Comparison of ENCODE assay signal across 23 cellular contexts in genomic region chr15:86213420-86213819, GRCh38.
DNase-seq lines count a peak whose midpoint lies in the region; ATAC-seq, FAIRE-seq and TF ChIP-seq lines count a peak whose summit lies in the region.
"Had no signal": no experiment of that assay in that cellular context is flagged by ENCODE, and none has a peak within 500 bp of the region (broad histone marks: within the 10 kb centered on the region; RNA-seq: fewer than 3 reads in every experiment).

No MANE protein-coding gene starts in this region.

- no peak overlapping the region for H3K14ac ChIP-seq in trophoblast cell (ENCODE audit: low read length)

- H3K4me1 ChIP-seq in GM12878 (ENCODE audit: control insufficient read depth, insufficient read depth, low read length) (no peaks in the 10 kb centered on the region), trophoblast cell (ENCODE audit: control insufficient read depth in 1 of 2, insufficient read depth in 2 of 2, low read length in 2 of 2) (no peaks in the 10 kb centered on the region)
- H3K4me1 ChIP-seq: psoas muscle, upper lobe of left lung had no signal

- no TSS peak for BruUV-seq in GM12878 (replicated peaks; lab: Mats Ljungman, UMichigan)

- in situ Hi-C loops in GM12878 (cut with MboI), result no loop called here

- no peak overlapping the region for H4K12ac ChIP-seq in trophoblast cell (ENCODE audit: low read depth, low read length)

- H4K91ac ChIP-seq in trophoblast cell (ENCODE audit: low read depth, low read length), result no peak overlapping the region

- CTCF ChIA-PET in GM12878 (lab: Yijun Ruan, JAX), result no interaction called here

- DNase-seq in LNCaP clone FGC (ENCODE audit: low read depth) (no peak), GM12878 (ENCODE audit: low read depth, low spot score) (no peak), progenitor cell of endocrine pancreas (ENCODE audit: low spot score, unreplicated experiment) (no peak), NCI-H2196 (lab: John Stamatoyannopoulos, UW; ENCODE audit: unreplicated experiment) (no peak), trophoblast cell (no peak)
- DNase-seq: activated CD4-positive, CD25-positive, alpha-beta regulatory T cell treated with anti-CD3 and anti-CD28 coated beads, Interleukin-2, amount 50 U/mL, for 72 hours; activated gamma-delta T cell; CD4-positive, alpha-beta T cell; GF-D8; NCI-H1092; NCI-H187 treated with DMSO at 0.1 percent for 48 hours; NCI-H2227 treated with DMSO at 0.1 percent for 48 hours; psoas muscle; stimulated activated CD8-positive, alpha-beta memory T cell treated with anti-CD3 and anti-CD28 coated beads, Interleukin-4, amount 100 ng/mL, for 48 hours; upper lobe of left lung had no signal

- no peak for TF ChIP-seq POLR2A in GM12878 (IDR thresholded peaks at IDR 0.05; ENCODE audit: low read depth, low read length)

- H3K4me1 Mint-ChIP-seq in progenitor cell of endocrine pancreas (ENCODE audit: low read depth), result no peaks in the 10 kb centered on the region
- H3K4me1 Mint-ChIP-seq: central memory CD8-positive, alpha-beta T cell had no signal

- H3K36me3 ChIP-seq in GM12878 (ENCODE audit: control insufficient read depth in 2 of 2, insufficient read depth in 2 of 2, low read length in 1 of 2), result no peaks in the 10 kb centered on the region
- no peaks in the 10 kb centered on the region for H3K36me3 ChIP-seq in trophoblast cell (ENCODE audit: control insufficient read depth in 1 of 2, insufficient read depth in 2 of 2, low read length in 2 of 2)
- H3K36me3 ChIP-seq: neutrophil, upper lobe of left lung had no signal

- TF ChIP-seq CTCF in GM12873 (IDR thresholded peaks at IDR 0.05; ENCODE audit: insufficient read depth, low read depth, low read length, missing control alignments) (peak; percentile 36), LNCaP clone FGC (IDR thresholded peaks at IDR 0.05; ENCODE audit: control insufficient read depth, extremely low read depth, insufficient read depth) (0 out of 2 replicates have a peak, but pooled peaks have one; percentile 24), GM12878 (IDR thresholded peaks at IDR 0.05 in 2 of 3, conservative IDR thresholded peaks at IDR 0.05 in 1 of 3; ENCODE audit: control insufficient read depth in 2 of 3, extremely low read depth in 1 of 3, insufficient read depth in 1 of 3, low read depth in 3 of 3, low read length in 3 of 3) (0 out of 6 replicates have a peak, but pooled peaks of 2 of the 3 experiments have one; percentile 7 to 8), progenitor cell of endocrine pancreas (IDR thresholded peaks at IDR 0.05; ENCODE audit: unreplicated experiment) (peak; percentile 30)

- H4K20me1 ChIP-seq in GM12878 (ENCODE audit: control insufficient read depth, insufficient read depth), result no peaks in the 10 kb centered on the region

- TF ChIP-seq RAD21 in GM12878 (IDR thresholded peaks at IDR 0.05; ENCODE audit: insufficient read depth, low read depth, low read length), result no peak

- no peak overlapping the region for H2BK5ac ChIP-seq in trophoblast cell (ENCODE audit: low read depth, low read length, poor library complexity)

- H3K9me3 ChIP-seq in GM12878 (replicated peaks; ENCODE audit: control insufficient read depth, insufficient read depth, low read length) (no peaks in the 10 kb centered on the region; the same call in 2 of the 3 replicates), trophoblast cell (ENCODE audit: insufficient read depth, low read depth, low read length) (peaks cover 7% of the 10 kb centered on the region)
- H3K9me3 ChIP-seq: neutrophil, psoas muscle had no signal

- no peak overlapping the region for H2AK5ac ChIP-seq in trophoblast cell (ENCODE audit: low read length)

- H3K27me3 Mint-ChIP-seq in progenitor cell of endocrine pancreas, result peaks cover 34% of the 10 kb centered on the region

- TF ChIP-seq EP300 in GM12878 (IDR thresholded peaks at IDR 0.05; ENCODE audit: borderline replicate concordance in 1 of 2, control insufficient read depth in 1 of 2, low read depth in 2 of 2, low read length in 2 of 2), result no peak

- H3K4me2 ChIP-seq in GM12878 (ENCODE audit: control insufficient read depth, insufficient read depth) (no peak overlapping the region), trophoblast cell (ENCODE audit: low read length) (no peak overlapping the region)

- 23% methylated on average over 3 of the region's 3 CpGs for WGBS in GM12878 (ENCODE audit: insufficient coverage, insufficient replicate concordance, low lambda C conversion rate, missing lambda C conversion rate)
- WGBS in trophoblast cell (ENCODE audit: extremely low coverage, insufficient coverage, insufficient read length), result no CpG with 5 or more reads among the region's 3 CpGs

- RAD21 ChIA-PET in GM12878 (lab: Charles Lee; ENCODE audit: unreplicated experiment), result interaction anchor here (0.6 kb wide), 1 partner anchor 28 kb away, joined by 5 read pairs; no protein-coding TSS in a partner anchor

- SMC1A ChIA-PET in GM12878 (lab: Charles Lee; ENCODE audit: uncharacterized antibody, unreplicated experiment), result no interaction called here

- no peak overlapping the region for H3K27ac Mint-ChIP-seq in progenitor cell of endocrine pancreas
- H3K27ac Mint-ChIP-seq: CD4-positive, alpha-beta T cell had no signal

- H3K79me1 ChIP-seq in trophoblast cell (ENCODE audit: low read length), result no peaks in the 10 kb centered on the region

- POLR2A ChIA-PET in GM12878 (lab: Charles Lee), result no interaction called here

- intact Hi-C loops in GM12878 (cut with micrococcal nuclease; ENCODE audit: unreplicated experiment), result no loop called here

- H4K8ac ChIP-seq in trophoblast cell (ENCODE audit: low read depth, low read length), result no peak overlapping the region

- no peak overlapping the region for H3K18ac ChIP-seq in trophoblast cell (ENCODE audit: low read length)

- H3K9me3 Mint-ChIP-seq in progenitor cell of endocrine pancreas (ENCODE audit: low read depth), result peaks cover 35% of the 10 kb centered on the region

- no peak overlapping the region for H3K23ac ChIP-seq in trophoblast cell (ENCODE audit: low read length)

- no peak overlapping the region for H3K4me3 Mint-ChIP-seq in progenitor cell of endocrine pancreas (ENCODE audit: low read depth)
- H3K4me3 Mint-ChIP-seq: CD4-positive, alpha-beta T cell; central memory CD8-positive, alpha-beta T cell had no signal

- H3K36me3 Mint-ChIP-seq in progenitor cell of endocrine pancreas (ENCODE audit: insufficient read depth), result peaks cover 7% of the 10 kb centered on the region

- H3K4ac ChIP-seq in trophoblast cell (ENCODE audit: low read depth, low read length), result no peak overlapping the region

- H3K4me3 ChIP-seq in LNCaP clone FGC (ENCODE audit: low read depth, low read length) (no peak overlapping the region), GM12878 (no peak overlapping the region), trophoblast cell (ENCODE audit: low read depth, low read length) (no peak overlapping the region)
- H3K4me3 ChIP-seq: psoas muscle, upper lobe of left lung had no signal

- H3K9ac ChIP-seq in GM12878 (ENCODE audit: control insufficient read depth, insufficient read depth, low read length), result no peak overlapping the region
- no peak overlapping the region for H3K9ac ChIP-seq in trophoblast cell (ENCODE audit: low read length)

- H3K27ac ChIP-seq in GM12878 (ENCODE audit: control insufficient read depth, insufficient read depth) (no peak overlapping the region), trophoblast cell (ENCODE audit: low read depth, low read length) (no peak overlapping the region)
- H3K27ac ChIP-seq: neutrophil, psoas muscle, upper lobe of left lung had no signal

- no peak for FAIRE-seq in GM12878 (lab: Jason Lieb, UNC)
- FAIRE-seq: endothelial cell of umbilical vein, GM12892, GM19239 had no signal

- H3K27me3 ChIP-seq in GM12878 (replicated peaks in 1 of 2; ENCODE audit: control insufficient read depth in 2 of 2, insufficient read depth in 2 of 2, low read length in 1 of 2), result no peaks in the 10 kb centered on the region
- no peaks in the 10 kb centered on the region for H3K27me3 ChIP-seq in trophoblast cell (ENCODE audit: insufficient read depth, low read length)
- H3K27me3 ChIP-seq: neutrophil, upper lobe of left lung had no signal

- no peak overlapping the region for H2BK120ac ChIP-seq in trophoblast cell (ENCODE audit: insufficient read depth, low read length, poor library complexity)

- no peak for ATAC-seq in GM12878
- ATAC-seq in HG03442 (IDR thresholded peaks at IDR 0.05; ENCODE audit: unreplicated experiment), result no peak
- ATAC-seq in HG03457 (IDR thresholded peaks at IDR 0.05; ENCODE audit: unreplicated experiment), result no peak

- H2AFZ ChIP-seq in GM12878 (ENCODE audit: control insufficient read depth, low read depth, low read length), result no peak overlapping the region
- H2AFZ ChIP-seq in trophoblast cell (ENCODE audit: insufficient read depth, low read length, poor library complexity), result no peak overlapping the region

- no peak overlapping the region for H2BK12ac ChIP-seq in trophoblast cell (ENCODE audit: low read length)

- H3K79me2 ChIP-seq in GM12878 (ENCODE audit: control insufficient read depth, insufficient read depth, low read length) (no peaks in the 10 kb centered on the region), trophoblast cell (ENCODE audit: control insufficient read depth, insufficient read depth, low read length, poor library complexity) (no peaks in the 10 kb centered on the region)

TF ChIP-seq in GM12878, 131 proteins besides CTCF, POLR2A, EP300 and RAD21:
- TF ChIP-seq MYC (IDR thresholded peaks at IDR 0.05; ENCODE audit: insufficient read depth, insufficient read length, insufficient replicate concordance, low read length, severe bottlenecking), result no peak
